8 cellular contexts compared by ENCODE assay signal in the genomic region with DNA sequence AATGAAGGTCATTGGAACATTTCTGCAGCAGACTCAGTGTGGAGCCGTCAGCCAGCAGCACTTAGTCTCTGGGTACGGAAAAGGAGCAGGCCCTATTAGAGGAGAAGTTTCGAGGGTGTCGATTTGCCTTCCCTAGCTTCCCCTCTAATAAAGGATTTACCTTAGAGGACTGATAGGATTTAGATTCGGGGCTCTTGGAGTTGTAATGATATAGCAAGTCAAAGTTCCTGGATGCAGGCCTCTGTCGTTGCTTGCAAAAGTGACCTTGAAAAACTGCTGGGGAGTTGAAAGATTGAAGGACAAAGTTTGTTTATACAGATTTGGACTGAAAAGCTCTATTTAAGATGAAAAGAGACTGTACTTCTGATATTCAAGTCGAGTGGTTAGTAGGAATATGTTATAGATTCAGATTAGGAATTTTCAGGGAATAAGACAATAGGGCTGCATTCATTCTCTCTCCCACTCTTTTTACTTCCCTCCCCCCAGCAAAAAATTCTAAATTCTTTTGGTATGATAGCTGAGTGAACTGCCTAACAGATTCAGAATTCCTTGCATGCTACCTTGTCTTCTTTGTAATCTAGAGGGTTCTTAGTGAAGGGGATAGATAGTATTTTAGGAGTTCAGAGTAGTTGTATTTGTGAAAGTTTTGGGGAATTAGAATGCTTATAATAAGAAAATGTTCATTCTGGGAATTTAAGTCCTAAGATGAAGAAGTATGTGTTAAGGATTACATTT. TPM values are rescaled to one million over a fixed set of nuclear protein-coding genes. Genes with fewer than 3 reads are reported as not detected.
DNase-seq lines count a peak whose midpoint lies in the region; ATAC-seq and TF ChIP-seq lines count a peak whose summit lies in the region.

No MANE protein-coding gene starts in this region.

- H3K4me1 Mint-ChIP-seq in CD4-positive, alpha-beta memory T cell: peaks cover 32 to 81% (median 56%) of the 10 kb centered on the region in 4 donors

- H4K20me1 ChIP-seq in PC-3 (ENCODE audit: low read length): 0 out of 2 replicates have a peak, but pooled peaks cover 11% of the 10 kb centered on the region

- peak overlapping the region in 7 of 8 donors; percentile 7 to 95 (median 29) for H3K4me3 Mint-ChIP-seq in CD4-positive, alpha-beta memory T cell

- no peak overlapping the region for H3K4me3 ChIP-seq in CD4-positive, alpha-beta memory T cell (ENCODE audit: low read length in 2 of 2)
- H3K4me3 ChIP-seq in PC-3 (ENCODE audit: low read length) (peak overlapping the region; percentile 73), esophagus muscularis mucosa (peak overlapping the region; percentile 52 to 70 (median 62)), neuron (ENCODE audit: low read length) (peak overlapping the region; percentile 84)

- TF ChIP-seq EP300 in esophagus muscularis mucosa (IDR thresholded peaks at IDR 0.05): no peak

- POLR2A ChIA-PET in CD4-positive, alpha-beta memory T cell (lab: Charles Lee; ENCODE audit: partially characterized antibody): interaction anchor here (0.6 to 10.0 kb wide), 2 partner anchors 17 to 1155 kb away, joined by 3 to 137 read pairs; a partner anchor contains a TSS
- POLR2A ChIA-PET in PC-3 (lab: Charles Lee; ENCODE audit: unreplicated experiment): no interaction called here

- no TSS peak for BruUV-seq in PC-3 (replicated peaks; lab: Mats Ljungman, UMichigan)

- peak overlapping the region; percentile 8; the same call in 1 of the 2 replicates for H3K9ac ChIP-seq in PC-3 (ENCODE audit: low read length)

- no peaks in the 10 kb centered on the region for H3K9me2 ChIP-seq in PC-3 (replicated peaks; ENCODE audit: low read length)

- H3K4me1 ChIP-seq in CD4-positive, alpha-beta memory T cell (ENCODE audit: insufficient read depth, low read length): peaks cover 61% of the 10 kb centered on the region
- H3K4me1 ChIP-seq in PC-3 (ENCODE audit: insufficient read depth, low read length) (peaks cover 39% of the 10 kb centered on the region), esophagus muscularis mucosa (peaks cover 42 to 75% (median 71%) of the 10 kb centered on the region in 4 donors), neuron (ENCODE audit: insufficient read depth, low read length) (peaks cover 31% of the 10 kb centered on the region)

- CTCF ChIA-PET in CD4-positive, alpha-beta memory T cell (lab: Charles Lee; ENCODE audit: partially characterized antibody): interaction anchor here (1.3 to 1.9 kb wide), 3 partner anchors 41 to 64 kb away, joined by 3 to 7 read pairs (median 4); no protein-coding TSS in a partner anchor
- CTCF ChIA-PET in PC-3 (lab: Charles Lee): no interaction called here

- ATAC-seq in PC-3: no peak
- ATAC-seq in HG02588 (IDR thresholded peaks at IDR 0.05; ENCODE audit: unreplicated experiment): no peak

- peaks cover 7 to 14% of the 10 kb centered on the region in 2 donors for H3K36me3 Mint-ChIP-seq in CD4-positive, alpha-beta memory T cell

- DNase-seq in CD4-positive, alpha-beta memory T cell: no peak
- DNase-seq in PC-3: no peak
- no peak for DNase-seq in esophagus muscularis mucosa (ENCODE audit: extremely low spot score)
- no peak for DNase-seq in MV-4-11 (lab: John Stamatoyannopoulos, UW)
- no peak for DNase-seq in NCI-H1105 (lab: John Stamatoyannopoulos, UW)
- DNase-seq in AG08396 (ENCODE audit: low spot score): no peak

- H3K36me3 ChIP-seq in CD4-positive, alpha-beta memory T cell (ENCODE audit: insufficient read depth, low read length): no peaks in the 10 kb centered on the region
- H3K36me3 ChIP-seq in PC-3 (ENCODE audit: low read depth, low read length) (no peaks in the 10 kb centered on the region; the same call in 1 of the 2 replicates), esophagus muscularis mucosa (no peaks in the 10 kb centered on the region), neuron (ENCODE audit: insufficient read depth, low read length) (peaks cover 15% of the 10 kb centered on the region)

- no peak overlapping the region for H2AFZ ChIP-seq in PC-3 (ENCODE audit: low read length)
- H2AFZ ChIP-seq in neuron (ENCODE audit: low read depth, low read length): no peak overlapping the region

- H3K27ac ChIP-seq in CD4-positive, alpha-beta memory T cell (ENCODE audit: low read depth, low read length): peak overlapping the region; percentile 57
- H3K27ac ChIP-seq in PC-3 (ENCODE audit: low read length) (peak overlapping the region; percentile 68), esophagus muscularis mucosa (replicated peaks in 1 of 4) (peak overlapping the region; percentile 80 to 84 (median 82))

- TF ChIP-seq CTCF in PC-3 (conservative IDR thresholded peaks at IDR 0.05; ENCODE audit: low read depth, low read length) (no peak), esophagus muscularis mucosa (IDR thresholded peaks at IDR 0.05) (no peak)

- H3K27me3 ChIP-seq in CD4-positive, alpha-beta memory T cell (ENCODE audit: insufficient read depth, low read length): no peaks in the 10 kb centered on the region
- H3K27me3 ChIP-seq in PC-3 (ENCODE audit: low read length) (no peaks in the 10 kb centered on the region), esophagus muscularis mucosa (no peaks in the 10 kb centered on the region), neuron (ENCODE audit: insufficient read depth, low read length) (no peaks in the 10 kb centered on the region)

- 11% methylated on average over 7 of the region's 7 CpGs for WGBS in esophagus muscularis mucosa

- H3K9me3 Mint-ChIP-seq in CD4-positive, alpha-beta memory T cell: no peaks in the 10 kb centered on the region

- no peaks in the 10 kb centered on the region for H3K9me3 ChIP-seq in CD4-positive, alpha-beta memory T cell (ENCODE audit: control insufficient read depth in 1 of 2, low read length in 2 of 2)
- no peaks in the 10 kb centered on the region for H3K9me3 ChIP-seq in PC-3 (ENCODE audit: low read length)
- no peaks in the 10 kb centered on the region for H3K9me3 ChIP-seq in esophagus muscularis mucosa
- no peaks in the 10 kb centered on the region for H3K9me3 ChIP-seq in neuron (ENCODE audit: low read length)

- H3K4me2 ChIP-seq in PC-3 (ENCODE audit: low read length): peak overlapping the region; percentile 82

- peak overlapping the region in 5 of 7 donors; percentile 2 to 87 (median 53) for H3K27ac Mint-ChIP-seq in CD4-positive, alpha-beta memory T cell

- H3K27me3 Mint-ChIP-seq in CD4-positive, alpha-beta memory T cell: no peaks in the 10 kb centered on the region

- H3F3A ChIP-seq in PC-3 (ENCODE audit: low read length, unreplicated experiment): peaks cover 9% of the 10 kb centered on the region

- peaks cover 92% of the 10 kb centered on the region for H3K79me2 ChIP-seq in PC-3 (ENCODE audit: low read length)

- intact Hi-C loops in CD4-positive, alpha-beta memory T cell (cut with micrococcal nuclease): no loop called here
- intact Hi-C loops in PC-3 (cut with micrococcal nuclease): loop anchor here (5.0 kb wide), 1 partner anchor 42 kb away; no protein-coding TSS in a partner anchor
- intact Hi-C loops in esophagus muscularis mucosa (cut with DNase I): no loop called here

- no peak for TF ChIP-seq POLR2A in esophagus muscularis mucosa (IDR thresholded peaks at IDR 0.05; ENCODE audit: low read depth)

RNA-seq across cellular contexts. Expression of a gene that starts 19.2 kb away (rescaled TPM):
- 10 to 100 TPM; 70.4 to 73.6 TPM for total RNA-seq in CD4-positive, alpha-beta memory T cell
- polyA plus RNA-seq in CD4-positive, alpha-beta memory T cell: 10 to 100 TPM; 47.7 to 67.2 TPM
- total RNA-seq in PC-3 (2014; rRNA removed) (49.4 and 52.6 TPM in 2 replicates), esophagus muscularis mucosa (10 to 100 TPM; 30.0 to 54.2 (median 46.6) TPM)

RNA-seq across cellular contexts. Expression of a gene that starts 45.3 kb away (rescaled TPM):
- 1 to 10 TPM; 2.0 to 2.3 TPM for total RNA-seq in CD4-positive, alpha-beta memory T cell
- 1 to 10 TPM; 1.5 to 3.4 TPM for polyA plus RNA-seq in CD4-positive, alpha-beta memory T cell
- total RNA-seq in PC-3 (2014; rRNA removed): 2.9 and 4.2 TPM in 2 replicates
- total RNA-seq in esophagus muscularis mucosa: 10 to 100 TPM in 2 of 4 donors, 1 to 10 TPM in 2; 5.4 to 15.7 (median 9.2) TPM

Comparison
In these comparisons a context has a peak if more than half of its experiments do, and no peak if none do; other contexts are left out.
1. H3K4me3 ChIP-seq: peak in PC-3 (single experiment), esophagus muscularis mucosa (4 of 4) and neuron (single experiment); none in CD4-positive, alpha-beta memory T cell (0 of 2).
2. Peak in every context shown above with its lines, with median percentiles within 50 percentile points of each other: H3K27ac ChIP-seq.